In genomic region chr6:12009904-12010634, GRCh38 we compare ENCODE assay signal across 8 cellular contexts. TPM values are rescaled to one million over a fixed set of nuclear protein-coding genes. Genes with fewer than 3 reads are reported as not detected.
DNase-seq lines count a peak whose midpoint lies in the region; ATAC-seq and TF ChIP-seq lines count a peak whose summit lies in the region.

No MANE protein-coding gene starts in this region.

- H3K36me3 ChIP-seq in SK-N-SH (replicated peaks in 1 of 2; ENCODE audit: control insufficient read depth in 1 of 2, insufficient read depth in 2 of 2, low read length in 1 of 2) (peaks cover 0 to 4% of the 10 kb centered on the region in 2 experiments), esophagus (ENCODE audit: control insufficient read depth in 2 of 2, insufficient read depth in 2 of 2, low read length in 1 of 2) (no peaks in the 10 kb centered on the region), neutrophil (no peaks in the 10 kb centered on the region)

- H2AFZ ChIP-seq in SK-N-SH (ENCODE audit: low read depth) = peak overlapping the region; percentile 87

- H3K9me2 ChIP-seq in SK-N-SH = no peaks in the 10 kb centered on the region

- TF ChIP-seq CTCF in SK-N-SH (IDR thresholded peaks at IDR 0.05) (no peak), neutrophil (IDR thresholded peaks at IDR 0.05) (no peak)

- peak overlapping the region; percentile 100 for H3K9ac ChIP-seq in SK-N-SH

- H3K4me2 ChIP-seq in SK-N-SH = peak overlapping the region; percentile 85

- H3K27ac ChIP-seq in SK-N-SH (ENCODE audit: low read depth in 2 of 2, low read length in 1 of 2) (peak overlapping the region; percentile 95 to 99), esophagus (ENCODE audit: low read depth in 2 of 2, low read length in 1 of 2) (peak overlapping the region; percentile 99 to 100), neutrophil (peak overlapping the region; percentile 98)

- CTCF ChIA-PET in SK-N-SH (lab: Yijun Ruan, JAX) = interaction anchor here (0.7 to 1.4 kb wide), 2 partner anchors 224 kb away, joined by 3 read pairs; no protein-coding TSS in a partner anchor

- peaks cover 30% of the 10 kb centered on the region for H3K79me2 ChIP-seq in SK-N-SH (ENCODE audit: insufficient read depth)

- H3K27me3 ChIP-seq in SK-N-SH (ENCODE audit: insufficient read depth) (no peaks in the 10 kb centered on the region), esophagus (ENCODE audit: control insufficient read depth in 1 of 2, insufficient read depth in 2 of 2, low read length in 2 of 2) (no peaks in the 10 kb centered on the region), neutrophil (no peaks in the 10 kb centered on the region)

- no peaks in the 10 kb centered on the region for H4K20me1 ChIP-seq in SK-N-SH (ENCODE audit: insufficient read depth)

- H3K4me1 ChIP-seq in SK-N-SH (ENCODE audit: control insufficient read depth in 1 of 2, insufficient read depth in 2 of 2, low read depth in 1 of 2, low read length in 1 of 2) (peaks cover 5 to 13% of the 10 kb centered on the region in 2 experiments; a peak in 3 of 4 replicates), esophagus (ENCODE audit: control insufficient read depth in 2 of 2, insufficient read depth in 2 of 2, low read length in 1 of 2) (peaks cover 0 to 2% of the 10 kb centered on the region in 2 donors), neutrophil (ENCODE audit: control insufficient read depth in 1 of 2, insufficient read depth in 1 of 2, low read depth in 1 of 2, low read length in 1 of 2) (peaks cover 30 to 32% of the 10 kb centered on the region in 2 experiments)

- H3K4me3 ChIP-seq in SK-N-SH (ENCODE audit: low read depth in 2 of 2, low read length in 1 of 2) (peak overlapping the region; percentile 62 to 85), esophagus (ENCODE audit: low read depth in 1 of 2, low read length in 2 of 2) (peak overlapping the region; percentile 62 to 84), neutrophil (ENCODE audit: low read depth in 1 of 2, low read length in 1 of 2) (peak overlapping the region; percentile 70 to 84)

- H3F3A ChIP-seq in SK-N-SH (replicated peaks; ENCODE audit: insufficient read depth) = peaks cover 38% of the 10 kb centered on the region

- WGBS in SK-N-SH (ENCODE audit: low lambda C conversion rate) = 4% methylated on average over 8 of the region's 8 CpGs
- WGBS in esophagus, 2 donors = 2 to 4% methylated on average over 8 of the region's 8 CpGs

- POLR2A ChIA-PET in SK-N-SH (lab: Yijun Ruan, JAX) = no interaction called here

- H3K9me3 ChIP-seq in SK-N-SH (no peaks in the 10 kb centered on the region), esophagus (ENCODE audit: control insufficient read depth in 2 of 2, insufficient read depth in 1 of 2, low read depth in 1 of 2, low read length in 1 of 2) (no peaks in the 10 kb centered on the region), neutrophil (no peaks in the 10 kb centered on the region)

- no peak for TF ChIP-seq EP300 in SK-N-SH (IDR thresholded peaks at IDR 0.05; ENCODE audit: borderline replicate concordance in 1 of 2, low read depth in 1 of 2, low read length in 1 of 2)

- no peak for DNase-seq in SK-N-SH
- DNase-seq in RPMI7951 (ENCODE audit: low read depth) = peak; percentile 67
- DNase-seq in NCI-H2081 (lab: John Stamatoyannopoulos, UW) = no peak

- ATAC-seq in SK-N-SH treated with all-trans-retinoic acid at 6 μM for 48 hours = no peak
- no peak for ATAC-seq in GM18861 (IDR thresholded peaks at IDR 0.05; ENCODE audit: unreplicated experiment)
- no peak for ATAC-seq in GM18519 (IDR thresholded peaks at IDR 0.05; ENCODE audit: low FRiP score, unreplicated experiment)

- no peak for TF ChIP-seq RAD21 in SK-N-SH (IDR thresholded peaks at IDR 0.05; ENCODE audit: low read length)

TF ChIP-seq in SK-N-SH, 30 proteins besides CTCF, POLR2A, EP300 and RAD21:
- TF ChIP-seq TCF12 (IDR thresholded peaks at IDR 0.05) = no peak
- no peak for TF ChIP-seq NRF1 (IDR thresholded peaks at IDR 0.05; ENCODE audit: low read depth, low read length)
- TF ChIP-seq YY1 (IDR thresholded peaks at IDR 0.05; ENCODE audit: low read depth) = no peak
- TF ChIP-seq FOXJ3 (CRISPR knock-in tag; IDR thresholded peaks at IDR 0.05) = no peak
- no peak for TF ChIP-seq USF1 (IDR thresholded peaks at IDR 0.05; ENCODE audit: borderline replicate concordance, low read depth)
- TF ChIP-seq, protein P1, sequence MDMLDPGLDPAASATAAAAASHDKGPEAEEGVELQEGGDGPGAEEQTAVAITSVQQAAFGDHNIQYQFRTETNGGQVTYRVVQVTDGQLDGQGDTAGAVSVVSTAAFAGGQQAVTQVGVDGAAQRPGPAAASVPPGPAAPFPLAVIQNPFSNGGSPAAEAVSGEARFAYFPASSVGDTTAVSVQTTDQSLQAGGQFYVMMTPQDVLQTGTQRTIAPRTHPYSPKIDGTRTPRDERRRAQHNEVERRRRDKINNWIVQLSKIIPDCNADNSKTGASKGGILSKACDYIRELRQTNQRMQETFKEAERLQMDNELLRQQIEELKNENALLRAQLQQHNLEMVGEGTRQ (IDR thresholded peaks at IDR 0.05; ENCODE audit: borderline replicate concordance, low read depth, low read length) = no peak
- no peak for TF ChIP-seq TAF1 (IDR thresholded peaks at IDR 0.05; ENCODE audit: borderline replicate concordance, low read depth, low read length)
- TF ChIP-seq, protein P2, sequence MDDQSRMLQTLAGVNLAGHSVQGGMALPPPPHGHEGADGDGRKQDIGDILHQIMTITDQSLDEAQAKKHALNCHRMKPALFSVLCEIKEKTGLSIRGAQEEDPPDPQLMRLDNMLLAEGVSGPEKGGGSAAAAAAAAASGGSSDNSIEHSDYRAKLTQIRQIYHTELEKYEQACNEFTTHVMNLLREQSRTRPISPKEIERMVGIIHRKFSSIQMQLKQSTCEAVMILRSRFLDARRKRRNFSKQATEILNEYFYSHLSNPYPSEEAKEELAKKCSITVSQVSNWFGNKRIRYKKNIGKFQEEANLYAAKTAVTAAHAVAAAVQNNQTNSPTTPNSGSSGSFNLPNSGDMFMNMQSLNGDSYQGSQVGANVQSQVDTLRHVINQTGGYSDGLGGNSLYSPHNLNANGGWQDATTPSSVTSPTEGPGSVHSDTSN (IDR thresholded peaks at IDR 0.05) = no peak

TF ChIP-seq in SK-N-SH treated with all-trans-retinoic acid at 6 μM for 48 hours, 23 proteins besides CTCF, POLR2A, EP300 and RAD21:
- TF ChIP-seq ZNF565 (CRISPR knock-in tag; conservative IDR thresholded peaks at IDR 0.05; ENCODE audit: low read depth) (no peak), GLIS3 (CRISPR knock-in tag; IDR thresholded peaks at IDR 0.05) (no peak), TOX (CRISPR knock-in tag; IDR thresholded peaks at IDR 0.05; ENCODE audit: borderline replicate concordance) (no peak)
TF ChIP-seq in SK-N-SH treated with all-trans-retinoic acid at 6 μM for 48 hours: peak in this region for 0.

RNA-seq across cellular contexts. Expression of gene HIVEP1, which starts 2.0 kb away (rescaled TPM):
- 7.7 and 10.4 TPM in 2 replicates for polyA plus RNA-seq in SK-N-SH (2012; rRNA removed)
- 5.5 and 6.4 TPM in 2 replicates for polyA plus RNA-seq in SK-N-SH (2012; cell fraction: cytosol; rRNA removed)
- polyA plus RNA-seq in SK-N-SH (2012; cell fraction: nucleus; rRNA removed) = 19.3 and 21.1 TPM in 2 replicates
- 7.8 and 17.9 TPM in 2 replicates for total RNA-seq in RPMI7951 (2014; rRNA removed; shearing (Covaris generic))
- polyA plus RNA-seq in esophagus = 1 to 10 TPM; 4.0 to 7.8 TPM
